In the genomic region with DNA sequence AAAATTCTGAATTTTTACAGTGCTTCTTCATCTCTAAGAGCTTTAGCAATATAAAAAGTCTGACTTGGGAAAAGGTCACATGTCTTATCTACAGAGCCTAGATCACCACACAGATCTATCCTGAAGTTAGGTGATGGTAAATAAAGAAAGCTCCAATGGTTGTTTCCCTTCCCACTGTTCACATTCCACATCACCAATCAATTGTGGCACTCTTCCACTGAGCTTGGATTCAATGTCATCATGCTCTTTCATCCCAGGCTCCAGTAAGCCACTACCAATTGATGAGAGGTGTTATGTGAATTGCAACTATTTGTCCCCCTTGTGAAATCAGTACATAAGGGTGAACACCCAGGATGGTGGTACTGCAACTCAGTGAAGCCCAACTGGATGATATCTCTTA, we compare ENCODE assay signal across 27 cellular contexts.
"Had no signal": no experiment of that assay in that cellular context is flagged by ENCODE, and none has a peak within 500 bp of the region (broad histone marks: within the 10 kb centered on the region; RNA-seq: fewer than 3 reads in every experiment).

No MANE protein-coding gene starts in this region.

- FAIRE-seq: astrocyte, colon had no signal

- H3K9ac ChIP-seq: SK-N-SH had no signal

- ATAC-seq: activated CD8-positive, alpha-beta T cell treated with anti-CD3 and anti-CD28 coated beads, Interleukin-2, amount 10 ng/mL, durations not matched to agents 7 days and 5 days had no signal

- H3K4me1 ChIP-seq: SJCRH30 had no signal

- H3K4me3 ChIP-seq: cardiac muscle cell, Peyer's patch, SJCRH30 had no signal

- H3K9me2 ChIP-seq: SK-N-SH had no signal

- H3K27me3 ChIP-seq: cardiac muscle cell, Peyer's patch, SJCRH30 had no signal

- H3K36me3 ChIP-seq: SJCRH30 had no signal

- H3K9me3 ChIP-seq: Peyer's patch, SJCRH30, SK-N-SH had no signal

- DNase-seq: activated CD4-positive, alpha-beta T cell treated with anti-CD3 and anti-CD28 coated beads for 48 hours; activated CD4-positive, alpha-beta T cell treated with anti-CD3 and anti-CD28 coated beads, Interleukin-2, amount 50 U/mL, for 4 hours; activated CD4-positive, CD25-positive, alpha-beta regulatory T cell treated with anti-CD3 and anti-CD28 coated beads, Interleukin-2, amount 50 U/mL, for 72 hours; activated CD8-positive, alpha-beta T cell treated with anti-CD3 and anti-CD28 coated beads, Interleukin-2, amount 10 ng/mL, durations not matched to agents 7 days and 5 days; activated effector memory CD4-positive, alpha-beta T cell treated with Interleukin-2 at 50 U/mL for 16 hours; activated naive CD4-positive, alpha-beta T cell; activated T-cell treated with anti-CD3 and anti-CD28 coated beads, Interleukin-2, amount 50 U/mL, for 24 hours; NCI-H1092; NCI-H1417; NCI-H1694; NCI-H2029; NCI-H2107; NCI-H2171 treated with DMSO at 0.1 percent for 48 hours; NCI-H226; NCI-H526 treated with DMSO at 0.1 percent for 48 hours; NCI-H82; NK-92 treated with Interleukin-12 subunit alpha and Interleukin-12 subunit beta, amount 100 ng/mL, for 24 hours; OCI-M1; Peyer's patch; Right ventricle myocardium superior; SJCRH30; SK-N-SH; T-helper 1 cell had no signal

- H3K27ac ChIP-seq: cardiac muscle cell, Peyer's patch, RWPE1, SJCRH30 had no signal

- H3K4me2 ChIP-seq: SK-N-SH had no signal
